In genomic region chr11:85854557-85855340, GRCh38 we compare ENCODE assay signal across 7 cellular contexts. TPM values are rescaled to one million over a fixed set of nuclear protein-coding genes. Genes with fewer than 3 reads are reported as not detected.
DNase-seq lines count a peak whose midpoint lies in the region; ATAC-seq and TF ChIP-seq lines count a peak whose summit lies in the region.

No MANE protein-coding gene starts in this region.

- no peaks in the 10 kb centered on the region for H3K36me3 ChIP-seq in ascending aorta
- H3K36me3 ChIP-seq in hepatocyte (replicated peaks; ENCODE audit: insufficient read depth, low read depth), result no peaks in the 10 kb centered on the region

- DNase-seq in NCI-H1694 treated with DMSO at 0.1 percent for 48 hours (lab: John Stamatoyannopoulos, UW), result peak; percentile 68
- peak; percentile 85 to 95 (median 89) for DNase-seq in T-helper 17 cell
- peak; percentile 65 to 95 for DNase-seq in ascending aorta (ENCODE audit: low spot score in 2 of 2)
- peak; percentile 96 for DNase-seq in hepatocyte (ENCODE audit: low spot score)
- peak; percentile 76 for DNase-seq in renal cortical epithelial cell (ENCODE audit: low read depth)

- peaks cover 4% of the 10 kb centered on the region for H3K27me3 Mint-ChIP-seq in T-helper 17 cell

- H4K20me1 ChIP-seq in hepatocyte (ENCODE audit: insufficient read depth, poor library complexity, severe bottlenecking), result no peaks in the 10 kb centered on the region

- peak overlapping the region; percentile 83 for H3K4me2 ChIP-seq in hepatocyte

- peak overlapping the region; percentile 85 for H2AFZ ChIP-seq in hepatocyte

- no peaks in the 10 kb centered on the region for H3K9me3 ChIP-seq in T-helper 17 cell (ENCODE audit: control insufficient read depth, low read length, poor library complexity, severe bottlenecking)
- H3K9me3 ChIP-seq in ascending aorta, result no peaks in the 10 kb centered on the region
- H3K9me3 ChIP-seq in hepatocyte (ENCODE audit: low read depth), result no peaks in the 10 kb centered on the region

- intact Hi-C loops in ascending aorta (cut with DNase I), result loop anchor here (1.0 to 10.0 kb wide), 5 partner anchors 120 to 436 kb away; partner anchors contain the start of gene CREBZF

- H3K27ac ChIP-seq in ascending aorta (peak overlapping the region; percentile 79 to 83), hepatocyte (peak overlapping the region; percentile 94)

- H3K4me3 Mint-ChIP-seq in T-helper 17 cell, result peak overlapping the region; percentile 88

- H3K4me3 ChIP-seq in ascending aorta (peak overlapping the region; percentile 73 to 77), hepatocyte (peak overlapping the region; percentile 46)

- H3K36me3 Mint-ChIP-seq in T-helper 17 cell (ENCODE audit: low read depth), result peaks cover 2% of the 10 kb centered on the region

- TF ChIP-seq CTCF in ascending aorta (IDR thresholded peaks at IDR 0.05) (peak; percentile 94 to 99 (median 99)), hepatocyte (IDR thresholded peaks at IDR 0.05; ENCODE audit: poor library complexity) (peak; percentile 99)

- peaks cover 9% of the 10 kb centered on the region for H3K4me1 Mint-ChIP-seq in T-helper 17 cell

- H3K4me1 ChIP-seq in ascending aorta (peaks cover 0 to 7% of the 10 kb centered on the region in 2 donors), hepatocyte (ENCODE audit: insufficient read depth) (peaks cover 8% of the 10 kb centered on the region)

- peak overlapping the region; percentile 94 for H3K27ac Mint-ChIP-seq in T-helper 17 cell

- peaks cover 4% of the 10 kb centered on the region for H3K79me2 ChIP-seq in hepatocyte

- no peaks in the 10 kb centered on the region for H3K27me3 ChIP-seq in ascending aorta
- no peaks in the 10 kb centered on the region for H3K27me3 ChIP-seq in hepatocyte

- H3K9me2 ChIP-seq in hepatocyte (replicated peaks; ENCODE audit: insufficient read depth), result no peaks in the 10 kb centered on the region

- 2% methylated on average over 57 of the region's 62 CpGs for WGBS in hepatocyte (ENCODE audit: low lambda C conversion rate, missing lambda C conversion rate)

- ATAC-seq in GM18502 (IDR thresholded peaks at IDR 0.05; ENCODE audit: poor library complexity, unreplicated experiment), result peak; percentile 99
- peak; percentile 100 for ATAC-seq in HG02943 (IDR thresholded peaks at IDR 0.05; ENCODE audit: low read depth, unreplicated experiment)
- ATAC-seq in T-helper 17 cell, result peak; percentile 98

RNA-seq across cellular contexts. Expression of gene CCDC83, which starts 0.4 kb away (rescaled TPM):
- under 1 TPM in 1 of 2 donors, not detected in 1; 0.22 TPM for total RNA-seq in T-helper 17 cell
- not detected for total RNA-seq in ascending aorta
- total RNA-seq in hepatocyte, result not detected in 2 replicates
- not detected in 2 replicates for polyA plus RNA-seq in hepatocyte
- not detected in 2 replicates for total RNA-seq in renal cortical epithelial cell

RNA-seq across cellular contexts. Expression of gene SYTL2, which starts 43.8 kb away (rescaled TPM):
- total RNA-seq in T-helper 17 cell (10 to 100 TPM; 50.0 to 58.8 TPM), ascending aorta (151 TPM), hepatocyte (66.6 and 73.6 TPM in 2 replicates), renal cortical epithelial cell (133 and 343 TPM in 2 replicates)
- polyA plus RNA-seq in hepatocyte, result 8.2 and 8.9 TPM in 2 replicates

Comparison
In these comparisons a context has a peak if more than half of its experiments do, and no peak if none do; other contexts are left out.
1. Peak in every context shown above with its lines: DNase-seq, ATAC-seq, H3K4me3 ChIP-seq and H3K27ac ChIP-seq.